In the genomic region with DNA sequence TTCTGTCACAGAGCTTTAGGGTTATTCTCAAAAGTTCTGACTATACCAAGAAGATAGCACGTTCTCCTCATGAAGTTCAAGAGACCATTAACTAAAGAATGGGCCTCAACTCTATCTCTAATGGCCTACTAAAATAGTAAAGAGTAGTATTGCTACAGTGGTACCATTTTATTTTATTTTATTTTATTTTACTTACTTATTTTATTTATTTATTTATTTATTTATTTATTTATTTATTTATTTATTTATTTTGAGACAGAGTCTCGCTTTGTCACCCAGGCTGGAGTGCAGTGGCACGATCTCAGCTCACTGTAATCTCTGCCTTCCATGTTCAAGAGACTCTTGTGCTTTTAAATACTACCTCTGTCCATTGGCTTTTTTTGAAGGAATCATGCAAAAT, we compare ENCODE assay signal across 7 cellular contexts. TPM values are rescaled to one million over a fixed set of nuclear protein-coding genes. Genes with fewer than 3 reads are reported as not detected.
"Had no signal": no experiment of that assay in that cellular context is flagged by ENCODE, and none has a peak within 500 bp of the region (broad histone marks: within the 10 kb centered on the region; RNA-seq: fewer than 3 reads in every experiment).

No MANE protein-coding gene starts in this region.

RNA-seq across cellular contexts. Expression of a gene that starts 52.5 kb away (rescaled TPM):
- total RNA-seq: kidney epithelial cell; left lobe of liver; lung microvascular endothelial cell; mononuclear cell; naive thymus-derived CD4-positive, alpha-beta T cell had no signal
- polyA plus RNA-seq: keratinocyte; mammary epithelial cell; naive thymus-derived CD4-positive, alpha-beta T cell had no signal
